8 cellular contexts compared by ENCODE assay signal in the genomic region with DNA sequence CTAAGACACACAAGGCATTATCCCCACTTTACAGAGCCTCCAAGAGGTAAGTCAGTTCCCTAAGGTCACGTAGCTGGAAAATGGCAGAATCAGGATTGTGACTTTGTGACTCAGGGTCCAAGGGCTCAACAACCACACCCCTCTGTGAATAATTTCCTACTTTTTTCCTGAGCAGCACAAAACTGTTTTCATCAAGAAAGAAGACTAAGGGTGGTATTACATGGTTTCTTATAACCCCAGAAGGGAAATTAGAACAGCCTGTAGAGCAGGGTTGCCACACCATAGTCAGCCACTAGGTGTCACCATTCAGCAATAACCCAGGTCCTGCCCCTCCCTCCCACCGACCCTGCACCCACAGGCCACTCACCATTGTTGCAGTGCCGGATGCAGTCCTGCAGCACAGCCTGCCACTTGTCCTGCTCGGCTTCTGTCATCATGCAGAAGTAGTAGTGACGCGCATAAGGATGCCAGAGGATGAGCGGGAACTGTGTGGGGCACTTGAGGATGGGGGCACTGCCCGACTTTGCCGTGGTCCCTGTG.
DNase-seq lines count a peak whose midpoint lies in the region; ATAC-seq, FAIRE-seq and TF ChIP-seq lines count a peak whose summit lies in the region.

No MANE protein-coding gene starts in this region.

- peak overlapping the region; percentile 71; the same call in 1 of the 3 replicates for H2BK15ac ChIP-seq in IMR-90 (ENCODE audit: low read depth, low read length)

- TF ChIP-seq RAD21 in IMR-90 (IDR thresholded peaks at IDR 0.05; ENCODE audit: low read length) = peak; percentile 36

- H3K4ac ChIP-seq in IMR-90 (ENCODE audit: low read depth, low read length) = peak overlapping the region; percentile 91

- 50% methylated on average over 1 of the region's 9 CpGs; no CpG with 5 or more reads in 1 of the 2 experiments for WGBS in IMR-90 (ENCODE audit: extremely low coverage in 2 of 2, insufficient read length in 1 of 2), 2 experiments

- dilution Hi-C loops in IMR-90 (cut with HindIII; ENCODE audit: low sequenced_read_pairs, unreplicated experiment) = no loop called here

- peaks cover 47% of the 10 kb centered on the region for H3K4me1 ChIP-seq in IMR-90 (ENCODE audit: control insufficient read depth, insufficient read depth, low read length)

- peak overlapping the region; percentile 24 for H2AFZ ChIP-seq in IMR-90 (replicated peaks; ENCODE audit: low read length, poor library complexity)

- H4K20me1 ChIP-seq in IMR-90 (ENCODE audit: insufficient read depth, low read length) = peaks cover 23% of the 10 kb centered on the region

- peak overlapping the region; percentile 87; the same call in 1 of the 2 replicates for H2AK5ac ChIP-seq in IMR-90 (ENCODE audit: low read depth, low read length)

- peak overlapping the region; percentile 78 for H3K14ac ChIP-seq in IMR-90 (replicated peaks; ENCODE audit: low read depth, low read length)

- peak overlapping the region in 2 of 7 donors; percentile 41 to 57 for H3K27ac Mint-ChIP-seq in CD14-positive monocyte
- H3K27ac Mint-ChIP-seq in stimulated activated memory B cell treated with anti-CD40 and anti-IgM and Interleukin-4, amounts not matched to agents 10 μg/mL and 1 μg/mL and 100 μg/mL, for 72 hours = no peak overlapping the region

- peaks cover 24 to 37% (median 31%) of the 10 kb centered on the region in 7 donors for H3K9me3 Mint-ChIP-seq in CD14-positive monocyte
- peaks cover 12% of the 10 kb centered on the region for H3K9me3 Mint-ChIP-seq in stimulated activated memory B cell treated with anti-CD40 and anti-IgM and Interleukin-4, amounts not matched to agents 10 μg/mL and 1 μg/mL and 100 μg/mL, for 72 hours

- no peak for FAIRE-seq in D721Med (lab: Jason Lieb, UNC)

- H3K27me3 ChIP-seq in IMR-90 (ENCODE audit: control insufficient read depth, insufficient read depth, low read length) (no peaks in the 10 kb centered on the region), MG63 (no peaks in the 10 kb centered on the region)

- in situ Hi-C loops in IMR-90 (cut with MboI; ENCODE audit: low sequenced_read_pairs) = loop anchor here (5.0 kb wide), 1 partner anchor 49 kb away; no protein-coding TSS in a partner anchor

- H3K4me3 Mint-ChIP-seq in CD14-positive monocyte = no peak overlapping the region
- H3K4me3 Mint-ChIP-seq in stimulated activated memory B cell treated with anti-CD40 and anti-IgM and Interleukin-4, amounts not matched to agents 10 μg/mL and 1 μg/mL and 100 μg/mL, for 72 hours = no peak overlapping the region

- peak overlapping the region; percentile 60 for H2AK9ac ChIP-seq in IMR-90 (replicated peaks; ENCODE audit: low read depth, low read length, poor library complexity)

- H3K4me2 ChIP-seq in IMR-90 (ENCODE audit: low read depth, low read length) = no peak overlapping the region

- POLR2A ChIA-PET in IMR-90 (lab: Charles Lee; ENCODE audit: unreplicated experiment) = no interaction called here

- no peak for DNase-seq in CD14-positive monocyte (ENCODE audit: low spot score)
- peak; percentile 50 for DNase-seq in IMR-90
- peak; percentile 31 for DNase-seq in activated naive CD4-positive, alpha-beta T cell treated with anti-CD3 and anti-CD28 coated beads, Interleukin-2, amount 50 U/mL, for 16 hours
- DNase-seq in lung microvascular endothelial cell (ENCODE audit: low read depth in 2 of 2) = peak; percentile 31 to 64
- no peak for DNase-seq in D721Med (ENCODE audit: insufficient read length, low spot score)
- DNase-seq in MG63 = no peak

- peak overlapping the region; percentile 87; the same call in 1 of the 2 replicates for H2BK20ac ChIP-seq in IMR-90 (ENCODE audit: low read depth, low read length)

- peak; percentile 75 for TF ChIP-seq CTCF in CD14-positive monocyte (IDR thresholded peaks at IDR 0.05)
- TF ChIP-seq CTCF in IMR-90 (conservative IDR thresholded peaks at IDR 0.05; ENCODE audit: low read depth, low read length) = peak; percentile 50
- TF ChIP-seq CTCF in D721Med (IDR thresholded peaks at IDR 0.05; ENCODE audit: insufficient read depth, missing control alignments) = no peak

- peak overlapping the region; percentile 78 for H2BK5ac ChIP-seq in IMR-90 (ENCODE audit: low read depth, low read length, poor library complexity, severe bottlenecking)

- H3K4me3 ChIP-seq in IMR-90 (ENCODE audit: insufficient read depth, low read depth, low read length) = no peak overlapping the region
- H3K4me3 ChIP-seq in MG63 = no peak overlapping the region

- peak overlapping the region; percentile 85 for H2BK120ac ChIP-seq in IMR-90 (ENCODE audit: low read depth, low read length)

- no peak overlapping the region for H3K56ac ChIP-seq in IMR-90 (ENCODE audit: extremely low read depth, insufficient read depth, low read length)

- BruUV-seq in IMR-90 (replicated peaks; lab: Mats Ljungman, UMichigan) = no TSS peak

- peak overlapping the region; percentile 59 for H3K18ac ChIP-seq in IMR-90 (ENCODE audit: low read depth, low read length)

- H4K91ac ChIP-seq in IMR-90 (ENCODE audit: insufficient read depth, low read depth, low read length) = peak overlapping the region; percentile 59; the same call in 1 of the 2 replicates

- peaks cover 35% of the 10 kb centered on the region for H3K4me1 Mint-ChIP-seq in CD14-positive monocyte
- H3K4me1 Mint-ChIP-seq in stimulated activated memory B cell treated with anti-CD40 and anti-IgM and Interleukin-4, amounts not matched to agents 10 μg/mL and 1 μg/mL and 100 μg/mL, for 72 hours = peaks cover 11% of the 10 kb centered on the region

- peaks cover 14% of the 10 kb centered on the region; the same call in 1 of the 2 replicates for H3K9me1 ChIP-seq in IMR-90 (ENCODE audit: insufficient read depth, low read length)

- peak overlapping the region; percentile 58; the same call in 1 of the 2 replicates for H4K5ac ChIP-seq in IMR-90 (ENCODE audit: low read depth, low read length)

- ATAC-seq in IMR-90 (ENCODE audit: low read depth) (no peak), HG02885 (IDR thresholded peaks at IDR 0.05; ENCODE audit: poor library complexity, unreplicated experiment) (no peak)
- ATAC-seq in stimulated activated memory B cell treated with anti-CD40 and anti-IgM and Interleukin-4, amounts not matched to agents 10 μg/mL and 1 μg/mL and 100 μg/mL, for 72 hours = no peak

- no peak for TF ChIP-seq POLR2A in IMR-90 (IDR thresholded peaks at IDR 0.05; ENCODE audit: low read depth, low read length)

- peak overlapping the region; percentile 84 for H3K27ac ChIP-seq in IMR-90 (ENCODE audit: insufficient read depth, low read length)

- no peak overlapping the region for H3K9ac ChIP-seq in IMR-90 (ENCODE audit: low read depth, low read length)

- CTCF ChIA-PET in IMR-90 (lab: Yijun Ruan, JAX) = no interaction called here

- peaks cover 50 to 86% of the 10 kb centered on the region in 2 experiments for H3K79me1 ChIP-seq in IMR-90 (ENCODE audit: low read depth in 1 of 2, low read length in 2 of 2)

- peaks cover 73 to 93% of the 10 kb centered on the region in 2 donors for H3K36me3 Mint-ChIP-seq in CD14-positive monocyte
- no peaks in the 10 kb centered on the region for H3K36me3 Mint-ChIP-seq in stimulated activated memory B cell treated with anti-CD40 and anti-IgM and Interleukin-4, amounts not matched to agents 10 μg/mL and 1 μg/mL and 100 μg/mL, for 72 hours

- intact Hi-C loops in CD14-positive monocyte (cut with micrococcal nuclease) = loop anchor here (5.0 kb wide), 2 partner anchors 34 to 39 kb away; no protein-coding TSS in a partner anchor
- intact Hi-C loops in IMR-90 (cut with micrococcal nuclease) = no loop called here

- peaks cover 6% of the 10 kb centered on the region for H3K9me3 ChIP-seq in IMR-90 (ENCODE audit: control insufficient read depth, insufficient read depth, low read length)
- H3K9me3 ChIP-seq in MG63 = peaks cover 20% of the 10 kb centered on the region

- peaks cover 72% of the 10 kb centered on the region for H3K36me3 ChIP-seq in IMR-90 (ENCODE audit: control insufficient read depth, insufficient read depth, low read length)
- peaks cover 84% of the 10 kb centered on the region for H3K36me3 ChIP-seq in MG63

- no peak overlapping the region for H3K23ac ChIP-seq in IMR-90 (ENCODE audit: low read depth, low read length)

- H3K27me3 Mint-ChIP-seq in CD14-positive monocyte (ENCODE audit: low read depth in 3 of 3) = peaks cover 2 to 4% (median 3%) of the 10 kb centered on the region in 3 donors
- peaks cover 8% of the 10 kb centered on the region for H3K27me3 Mint-ChIP-seq in stimulated activated memory B cell treated with anti-CD40 and anti-IgM and Interleukin-4, amounts not matched to agents 10 μg/mL and 1 μg/mL and 100 μg/mL, for 72 hours

- peak overlapping the region; percentile 52 to 69; a peak in 2 of 4 replicates for H4K8ac ChIP-seq in IMR-90 (ENCODE audit: low read depth in 2 of 2, low read length in 2 of 2)

TF ChIP-seq in IMR-90, 13 proteins besides CTCF, POLR2A, EP300 and RAD21:
- TF ChIP-seq SMC3 (IDR thresholded peaks at IDR 0.05; ENCODE audit: low read depth, low read length) = peak; percentile 24; the same call in 1 of the 2 replicates
- no peak for TF ChIP-seq MXI1 (IDR thresholded peaks at IDR 0.05; ENCODE audit: borderline replicate concordance, low read depth, low read length)
- no peak for TF ChIP-seq CHD1 (IDR thresholded peaks at IDR 0.05; ENCODE audit: low read depth, low read length)
- TF ChIP-seq MAZ (IDR thresholded peaks at IDR 0.05; ENCODE audit: borderline replicate concordance, low read depth, low read length) = 0 out of 2 replicates have a peak, but pooled peaks have one; percentile 9

Comparison
In these comparisons a context has a peak if more than half of its experiments do, and no peak if none do; other contexts are left out.
1. DNase-seq: peak in IMR-90 (single experiment), activated naive CD4-positive, alpha-beta T cell treated with anti-CD3 and anti-CD28 coated beads, Interleukin-2, amount 50 U/mL, for 16 hours (single experiment) and lung microvascular endothelial cell (2 of 2); none in CD14-positive monocyte (single experiment), D721Med (single experiment) and MG63 (single experiment).